24 cellular contexts compared by ENCODE assay signal in the genomic region with DNA sequence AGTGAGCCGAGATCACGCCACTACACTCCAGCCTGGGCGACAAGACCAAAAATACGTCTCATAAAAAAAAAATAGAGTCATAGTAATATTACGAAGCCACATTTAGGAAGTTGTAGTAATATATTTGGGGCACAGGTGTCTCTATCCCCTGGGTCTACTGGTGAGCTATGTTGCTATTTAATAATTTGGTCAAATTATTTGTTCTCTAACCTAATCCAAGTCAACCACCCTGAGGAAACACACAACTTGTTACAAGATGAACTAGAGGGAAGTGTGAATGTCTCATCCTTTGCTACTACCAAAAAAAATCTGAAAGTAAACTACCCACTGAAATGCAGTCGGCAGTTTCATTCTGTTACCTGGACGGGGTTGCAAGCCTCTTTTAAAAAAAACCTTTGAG. TPM values are rescaled to one million over a fixed set of nuclear protein-coding genes. Genes with fewer than 3 reads are reported as not detected.
DNase-seq lines count a peak whose midpoint lies in the region; ATAC-seq, FAIRE-seq and TF ChIP-seq lines count a peak whose summit lies in the region.
"Had no signal": no experiment of that assay in that cellular context is flagged by ENCODE, and none has a peak within 500 bp of the region (broad histone marks: within the 10 kb centered on the region; RNA-seq: fewer than 3 reads in every experiment).

No MANE protein-coding gene starts in this region.

- no peak for FAIRE-seq in frontal cortex (lab: Jason Lieb, UNC)
- FAIRE-seq: pancreas had no signal

- H2AFZ ChIP-seq in SU-DHL-6 (ENCODE audit: low read depth, low read length, severe bottlenecking), result no peak overlapping the region

- no peaks in the 10 kb centered on the region for H3K27me3 ChIP-seq in SU-DHL-6 (ENCODE audit: low read length)
- H3K27me3 ChIP-seq: pancreas, sigmoid colon, SJSA1, uterus had no signal

- TF ChIP-seq CTCF in SU-DHL-6 (IDR thresholded peaks at IDR 0.05; ENCODE audit: insufficient read depth, low read length, poor library complexity, severe bottlenecking), result no peak

- H3K27ac ChIP-seq in SU-DHL-6 (ENCODE audit: low read depth, low read length), result peak overlapping the region; percentile 54
- H3K27ac ChIP-seq in caudate nucleus (ENCODE audit: low read depth, low read length), result no peak overlapping the region
- H3K27ac ChIP-seq: pancreas, sigmoid colon, SJSA1, uterus had no signal

- H3K9me2 ChIP-seq in SU-DHL-6 (replicated peaks; ENCODE audit: insufficient read depth, low read length), result no peaks in the 10 kb centered on the region

- no peaks in the 10 kb centered on the region for H3K36me3 ChIP-seq in SU-DHL-6 (ENCODE audit: low read length)
- H3K36me3 ChIP-seq: pancreas, sigmoid colon, SJSA1, uterus had no signal

- H3K4me2 ChIP-seq in SU-DHL-6 (ENCODE audit: low read depth, low read length, poor library complexity, severe bottlenecking), result peak overlapping the region; percentile 76

- no peaks in the 10 kb centered on the region for H3K9me3 ChIP-seq in SU-DHL-6 (ENCODE audit: insufficient read depth, low read length)
- H3K9me3 ChIP-seq: pancreas, sigmoid colon, SJSA1, uterus had no signal

- DNase-seq in frontal cortex (ENCODE audit: low spot score in 2 of 2) (no peak), midbrain (lab: John Stamatoyannopoulos, UW) (no peak), caudate nucleus (lab: John Stamatoyannopoulos, UW) (no peak)
- DNase-seq: activated CD4-positive, alpha-beta T cell treated with anti-CD3 and anti-CD28 coated beads for 1 hour; activated gamma-delta T cell treated with Interleukin-2 at 50 U/mL for 16 hours; amniotic stem cell; CD4-positive, alpha-beta memory T cell; DND-41; head of caudate nucleus; IMR-90; naive B cell; NCI-H2029; NCI-H510A; pancreas; sigmoid colon; uterus had no signal

- H3K79me2 ChIP-seq in SU-DHL-6 (ENCODE audit: insufficient read depth, low read length), result no peaks in the 10 kb centered on the region

- 0 out of 2 replicates have a peak overlapping the region, but pooled peaks have one; percentile 3 for H3K9ac ChIP-seq in SU-DHL-6 (ENCODE audit: low read length)

- ATAC-seq in GM18498 (IDR thresholded peaks at IDR 0.05; ENCODE audit: unreplicated experiment) (peak; percentile 52), GM21390 (IDR thresholded peaks at IDR 0.05; ENCODE audit: unreplicated experiment) (peak; percentile 51), HG03066 (IDR thresholded peaks at IDR 0.05; ENCODE audit: low read depth, unreplicated experiment) (peak; percentile 50), HG03442 (IDR thresholded peaks at IDR 0.05; ENCODE audit: unreplicated experiment) (no peak)
- ATAC-seq: pancreas had no signal

- H3K4me3 ChIP-seq in SU-DHL-6 (ENCODE audit: insufficient read depth, low read length, poor library complexity, severe bottlenecking), result peak overlapping the region; percentile 15
- H3K4me3 ChIP-seq: lung, pancreas, sigmoid colon, SJSA1, uterus had no signal

- no peaks in the 10 kb centered on the region for H4K20me1 ChIP-seq in SU-DHL-6 (ENCODE audit: low read depth, low read length)

- peaks cover 10% of the 10 kb centered on the region for H3F3A ChIP-seq in SU-DHL-6 (ENCODE audit: insufficient read depth)

RNA-seq across cellular contexts. Expression of gene RGS8, which starts 35.3 kb away (rescaled TPM):
- total RNA-seq in frontal cortex, result 39.5 TPM
- total RNA-seq: cardiac septum; CD4-positive, alpha-beta memory T cell; IMR-90; pancreas; uterus had no signal

RNA-seq across cellular contexts. Expression of gene RGS16, which starts 44.9 kb away (rescaled TPM):
- total RNA-seq in frontal cortex, result 1.6 TPM

RNA-seq across cellular contexts. Expression of gene RNASEL, which starts 60.0 kb away (rescaled TPM):
- total RNA-seq in frontal cortex, result 4.1 TPM
